ENCODE assay signal across 27 cellular contexts in genomic region chr9:80881946-80882345, GRCh38.
DNase-seq lines count a peak whose midpoint lies in the region; TF ChIP-seq lines count a peak whose summit lies in the region.
"Had no signal": no experiment of that assay in that cellular context is flagged by ENCODE, and none has a peak within 500 bp of the region (broad histone marks: within the 10 kb centered on the region; RNA-seq: fewer than 3 reads in every experiment).

No MANE protein-coding gene starts in this region.

- peaks cover 24% of the 10 kb centered on the region for H3K4me1 Mint-ChIP-seq in glutamatergic neuron (ENCODE audit: low read depth, unreplicated experiment)
- H3K4me1 Mint-ChIP-seq in endothelial cell (ENCODE audit: unreplicated experiment) = peaks cover 6% of the 10 kb centered on the region
- H3K4me1 Mint-ChIP-seq: activated naive CD4-positive, alpha-beta T cell treated with anti-CD3 and anti-CD28 coated beads, Interleukin-2, amount 50 U/mL, for 24 hours; B cell had no signal

- no peak overlapping the region for H3K9ac ChIP-seq in neural cell (ENCODE audit: low read length)
- H3K9ac ChIP-seq: GM23248 had no signal

- no peak overlapping the region for H2AFZ ChIP-seq in neural cell (ENCODE audit: low read depth, low read length)
- H2AFZ ChIP-seq: GM23248 had no signal

- no peaks in the 10 kb centered on the region for H3K27me3 Mint-ChIP-seq in glutamatergic neuron (ENCODE audit: unreplicated experiment)
- no peaks in the 10 kb centered on the region for H3K27me3 Mint-ChIP-seq in endothelial cell (ENCODE audit: unreplicated experiment)
- H3K27me3 Mint-ChIP-seq: activated naive CD4-positive, alpha-beta T cell treated with anti-CD3 and anti-CD28 coated beads, Interleukin-2, amount 50 U/mL, for 24 hours; B cell had no signal

- H3K79me2 ChIP-seq in neural cell (replicated peaks; ENCODE audit: insufficient read depth, low read length) = no peaks in the 10 kb centered on the region

- no peaks in the 10 kb centered on the region for H3K9me2 ChIP-seq in neural cell (ENCODE audit: insufficient read depth, low read length)

- no peak for TF ChIP-seq EP300 in neural cell (conservative IDR thresholded peaks at IDR 0.05; ENCODE audit: poor library complexity, severe bottlenecking)

- H3K9me3 ChIP-seq in neural cell (ENCODE audit: low read length) = no peaks in the 10 kb centered on the region
- H3K9me3 ChIP-seq: gastroesophageal sphincter, SJSA1, tibial nerve had no signal

- H3K27ac Mint-ChIP-seq in glutamatergic neuron (ENCODE audit: unreplicated experiment) (peak overlapping the region; percentile 92), endothelial cell (ENCODE audit: unreplicated experiment) (no peak overlapping the region)
- H3K27ac Mint-ChIP-seq: activated naive CD4-positive, alpha-beta T cell treated with anti-CD3 and anti-CD28 coated beads, Interleukin-2, amount 50 U/mL, for 24 hours; B cell; CD8-positive, alpha-beta T cell had no signal

- H3K9me3 Mint-ChIP-seq in glutamatergic neuron (ENCODE audit: unreplicated experiment) (no peaks in the 10 kb centered on the region), endothelial cell (ENCODE audit: unreplicated experiment) (no peaks in the 10 kb centered on the region)
- H3K9me3 Mint-ChIP-seq: activated naive CD4-positive, alpha-beta T cell treated with anti-CD3 and anti-CD28 coated beads, Interleukin-2, amount 50 U/mL, for 24 hours; CD8-positive, alpha-beta T cell had no signal

- no peak for TF ChIP-seq RAD21 in neural cell (conservative IDR thresholded peaks at IDR 0.05)

- no peaks in the 10 kb centered on the region for H3F3A ChIP-seq in neural cell (ENCODE audit: insufficient read depth, low read length, poor library complexity, severe bottlenecking)

- H3K27ac ChIP-seq in neural cell (ENCODE audit: low read length) = no peak overlapping the region
- H3K27ac ChIP-seq: gastroesophageal sphincter, GM23248, SJSA1, tibial nerve had no signal

- peak; percentile 26 for DNase-seq in G401 (ENCODE audit: low spot score)
- peak; percentile 8 for DNase-seq in NCI-H2227 treated with DMSO at 0.1 percent for 48 hours (lab: John Stamatoyannopoulos, UW)
- DNase-seq in glutamatergic neuron = peak; percentile 18
- no peak for DNase-seq in endothelial cell (ENCODE audit: low spot score)
- DNase-seq in NCI-H128 (lab: John Stamatoyannopoulos, UW; ENCODE audit: unreplicated experiment) = no peak
- DNase-seq in activated CD8-positive, alpha-beta memory T cell treated with anti-CD3 and anti-CD28 coated beads, Interleukin-2, amount 50 U/mL, for 48 hours = no peak
- no peak for DNase-seq in stimulated activated CD4-positive, alpha-beta T cell treated with anti-CD3 and anti-CD28 coated beads, Interleukin-4, amount 100 ng/mL, for 4 hours
- DNase-seq: activated CD4-positive, alpha-beta T cell treated with anti-CD3 and anti-CD28 coated beads, Interleukin-2, amount 50 U/mL, for 48 hours; activated CD8-positive, alpha-beta memory T cell treated with anti-CD3 and anti-CD28 coated beads, Interleukin-2, amount 50 U/mL, for 4 hours; aorta; CD8-positive, alpha-beta T cell; dermis blood vessel endothelial cell; EL; GM23248; hypothalamus; kidney glomerular epithelial cell; NCI-H1105; NCI-H1930; NCI-H226; NCI-H69 had no signal

- H3K27me3 ChIP-seq in neural cell (ENCODE audit: insufficient read depth, low read depth, low read length) = no peaks in the 10 kb centered on the region
- H3K27me3 ChIP-seq: gastroesophageal sphincter, SJSA1, tibial nerve had no signal

- TF ChIP-seq CTCF in glutamatergic neuron (IDR thresholded peaks at IDR 0.05; ENCODE audit: partially characterized antibody, unreplicated experiment) (no peak), neural cell (IDR thresholded peaks at IDR 0.05; ENCODE audit: poor library complexity, severe bottlenecking) (no peak), endothelial cell (IDR thresholded peaks at IDR 0.05; ENCODE audit: unreplicated experiment) (no peak)

- no peaks in the 10 kb centered on the region for H3K36me3 ChIP-seq in neural cell (ENCODE audit: insufficient read depth, low read length)
- H3K36me3 ChIP-seq: gastroesophageal sphincter, SJSA1, tibial nerve had no signal

- H3K4me3 Mint-ChIP-seq in glutamatergic neuron (ENCODE audit: unreplicated experiment) (no peak overlapping the region), endothelial cell (ENCODE audit: unreplicated experiment) (no peak overlapping the region)
- H3K4me3 Mint-ChIP-seq: activated naive CD4-positive, alpha-beta T cell treated with anti-CD3 and anti-CD28 coated beads, Interleukin-2, amount 50 U/mL, for 24 hours; B cell; CD8-positive, alpha-beta T cell had no signal

- no peaks in the 10 kb centered on the region for H3K36me3 Mint-ChIP-seq in glutamatergic neuron (ENCODE audit: unreplicated experiment)
- H3K36me3 Mint-ChIP-seq in endothelial cell (ENCODE audit: low read depth, unreplicated experiment) = no peaks in the 10 kb centered on the region
- H3K36me3 Mint-ChIP-seq: activated naive CD4-positive, alpha-beta T cell treated with anti-CD3 and anti-CD28 coated beads, Interleukin-2, amount 50 U/mL, for 24 hours; CD8-positive, alpha-beta T cell had no signal

- H3K4me2 ChIP-seq in neural cell (ENCODE audit: low read length) = peak overlapping the region; percentile 38

- H3K4me3 ChIP-seq in neural cell (ENCODE audit: low read length) = peak overlapping the region; percentile 51
- H3K4me3 ChIP-seq: gastroesophageal sphincter, GM23248, lung, SJSA1, tibial nerve had no signal

- no peaks in the 10 kb centered on the region for H4K20me1 ChIP-seq in neural cell (ENCODE audit: insufficient read depth)

- in situ Hi-C loops in G401 (cut with HindIII; ENCODE audit: low sequenced_read_pairs) = no loop called here

TF ChIP-seq in neural cell, 6 proteins besides CTCF, POLR2A, EP300 and RAD21:
- TF ChIP-seq EZH2 (IDR thresholded peaks at IDR 0.05; ENCODE audit: borderline replicate concordance, insufficient read depth, low read length, poor library complexity, severe bottlenecking) = no peak
- TF ChIP-seq POLR2AphosphoS5 (IDR thresholded peaks at IDR 0.05) = peak; percentile 30
- no peak for TF ChIP-seq SMC3 (conservative IDR thresholded peaks at IDR 0.05; ENCODE audit: poor library complexity)
- no peak for TF ChIP-seq TAF1 (IDR thresholded peaks at IDR 0.05; ENCODE audit: low read depth)
TF ChIP-seq in neural cell: peak in this region for 1.

Comparison
In these comparisons a context has a peak if more than half of its experiments do, and no peak if none do; other contexts are left out.
1. DNase-seq: peak in G401 (single experiment), NCI-H2227 treated with DMSO at 0.1 percent for 48 hours (single experiment) and glutamatergic neuron (single experiment); none in endothelial cell (single experiment), NCI-H128 (single experiment), activated CD8-positive, alpha-beta memory T cell treated with anti-CD3 and anti-CD28 coated beads, Interleukin-2, amount 50 U/mL, for 48 hours (single experiment) and stimulated activated CD4-positive, alpha-beta T cell treated with anti-CD3 and anti-CD28 coated beads, Interleukin-4, amount 100 ng/mL, for 4 hours (0 of 2).